Comparison of ENCODE assay signal across 15 cellular contexts in genomic region chr12:116423053-116423452, GRCh38.
DNase-seq lines count a peak whose midpoint lies in the region; ATAC-seq and TF ChIP-seq lines count a peak whose summit lies in the region.
"Had no signal": no experiment of that assay in that cellular context is flagged by ENCODE, and none has a peak within 500 bp of the region (broad histone marks: within the 10 kb centered on the region; RNA-seq: fewer than 3 reads in every experiment).

No MANE protein-coding gene starts in this region.

- in situ Hi-C loops in astrocyte of the spinal cord (cut with HindIII; ENCODE audit: low sequenced_read_pairs): no loop called here

- no peaks in the 10 kb centered on the region for H3K36me3 ChIP-seq in liver (ENCODE audit: control insufficient read depth in 4 of 4, insufficient read depth in 3 of 4, low read depth in 1 of 4, low read length in 3 of 4)
- H3K36me3 ChIP-seq in right lobe of liver: no peaks in the 10 kb centered on the region
- H3K36me3 ChIP-seq: heart left ventricle, lower lobe of right lung, pancreas, vagina had no signal

- no peak for DNase-seq in right lobe of liver
- peak; percentile 26 for DNase-seq in astrocyte of the spinal cord (ENCODE audit: low read depth, low spot score)
- no peak for DNase-seq in left ventricle myocardium superior
- no peak for DNase-seq in GM10248 (ENCODE audit: extremely low spot score)
- no peak for DNase-seq in activated CD4-positive, alpha-beta T cell treated with anti-CD3 and anti-CD28 coated beads for 1 hour
- DNase-seq in H4 (ENCODE audit: low spot score): no peak
- DNase-seq: DMS79, heart left ventricle, lower lobe of right lung, NCI-H526, pancreas had no signal

- POLR2A ChIA-PET in GM10248 (lab: Yijun Ruan, JAX): no interaction called here

- H3K9ac ChIP-seq in liver (ENCODE audit: low read depth in 1 of 2, low read length in 2 of 2): no peak overlapping the region

- H3K4me1 ChIP-seq in liver (ENCODE audit: control insufficient read depth in 4 of 4, insufficient read depth in 4 of 4, low read length in 3 of 4) (no peaks in the 10 kb centered on the region), right lobe of liver (no peaks in the 10 kb centered on the region)
- H3K4me1 ChIP-seq: lower lobe of right lung, pancreas had no signal

- TF ChIP-seq RAD21 in liver (IDR thresholded peaks at IDR 0.05): peak in 1 of 2 donors; percentile 29

- ATAC-seq in right lobe of liver: no peak
- peak; percentile 13 for ATAC-seq in left ventricle myocardium superior
- no peak for ATAC-seq in GM18870 (IDR thresholded peaks at IDR 0.05; ENCODE audit: unreplicated experiment)
- ATAC-seq: lower lobe of right lung had no signal

- CTCF ChIA-PET in GM10248 (lab: Yijun Ruan, JAX): no interaction called here

- H3K9me3 ChIP-seq in liver (ENCODE audit: control insufficient read depth in 4 of 4, low read length in 3 of 4): peaks cover 0 to 5% (median 1%) of the 10 kb centered on the region in 4 donors
- H3K9me3 ChIP-seq in right lobe of liver: no peaks in the 10 kb centered on the region
- H3K9me3 ChIP-seq: pancreas, vagina had no signal

- intact Hi-C loops in right lobe of liver (cut with DNase I) (no loop called here), left ventricle myocardium superior (cut with micrococcal nuclease) (no loop called here)

- no peak for TF ChIP-seq CTCF in liver (IDR thresholded peaks at IDR 0.05; ENCODE audit: low read depth, low read length, missing input control)
- no peak for TF ChIP-seq CTCF in right lobe of liver (IDR thresholded peaks at IDR 0.05)
- no peak for TF ChIP-seq CTCF in astrocyte of the spinal cord (IDR thresholded peaks at IDR 0.05; ENCODE audit: low read depth, low read length)
- TF ChIP-seq CTCF in GM10248 (IDR thresholded peaks at IDR 0.05; ENCODE audit: control extremely low read depth, extremely low read depth, low read depth, missing control alignments): no peak

- no peak for TF ChIP-seq POLR2A in right lobe of liver (IDR thresholded peaks at IDR 0.05)

- no peak overlapping the region for H3K27ac ChIP-seq in liver (ENCODE audit: low read depth in 1 of 2, low read length in 2 of 2)
- no peak overlapping the region for H3K27ac ChIP-seq in right lobe of liver
- H3K27ac ChIP-seq: lower lobe of right lung, pancreas, vagina had no signal

- 64% methylated on average over 4 of the region's 4 CpGs for whole genome bisulfite sequencing in liver
- WGBS in right lobe of liver (ENCODE audit: insufficient coverage, low coverage, low lambda C conversion rate, missing lambda C conversion rate): 41% methylated on average over 4 of the region's 4 CpGs

- no peaks in the 10 kb centered on the region for H3K27me3 ChIP-seq in liver (ENCODE audit: control insufficient read depth in 4 of 4, insufficient read depth in 4 of 4, low read length in 3 of 4)
- no peaks in the 10 kb centered on the region for H3K27me3 ChIP-seq in right lobe of liver
- H3K27me3 ChIP-seq: heart left ventricle, pancreas, vagina had no signal

- H3K4me3 ChIP-seq in liver (ENCODE audit: low read depth in 1 of 3, low read length in 3 of 3) (no peak overlapping the region), right lobe of liver (no peak overlapping the region), astrocyte of the spinal cord (ENCODE audit: low read depth, low read length) (no peak overlapping the region)
- H3K4me3 ChIP-seq: coronary artery, heart left ventricle, lower lobe of right lung, pancreas, vagina had no signal

TF ChIP-seq in liver, 16 proteins besides CTCF, POLR2A, EP300 and RAD21:
- no peak for TF ChIP-seq JUND (IDR thresholded peaks at IDR 0.05)
- TF ChIP-seq GABPA (IDR thresholded peaks at IDR 0.05 in 1 of 2, conservative IDR thresholded peaks at IDR 0.05 in 1 of 2): no peak
- peak; percentile 23 for TF ChIP-seq NR2F2 (IDR thresholded peaks at IDR 0.05)
